Comparison of ENCODE assay signal across 8 cellular contexts in genomic region chr18:66495844-66496243, GRCh38.
A peak's percentile ranks its signal among the peaks of the same experiment; 100 is the strongest.
DNase-seq lines count a peak whose midpoint lies in the region; ATAC-seq and TF ChIP-seq lines count a peak whose summit lies in the region.

No MANE protein-coding gene starts in this region.

- TF ChIP-seq CTCF in OCI-LY3 (IDR thresholded peaks at IDR 0.05; ENCODE audit: low read depth, low read length) (peak; percentile 99), neural progenitor cell (IDR thresholded peaks at IDR 0.05) (peak; percentile 78), natural killer cell (IDR thresholded peaks at IDR 0.05) (no peak)

- H3K9ac ChIP-seq in Karpas-422 (ENCODE audit: low read length) (no peak overlapping the region), OCI-LY3 (ENCODE audit: low read length) (no peak overlapping the region), neural progenitor cell (no peak overlapping the region)

- no peaks in the 10 kb centered on the region for H3K36me3 Mint-ChIP-seq in neural progenitor cell
- H3K36me3 Mint-ChIP-seq in natural killer cell = no peaks in the 10 kb centered on the region

- H3K9me3 Mint-ChIP-seq in neural progenitor cell (no peaks in the 10 kb centered on the region), natural killer cell (peaks cover 2 to 7% of the 10 kb centered on the region in 2 donors)

- DNase-seq in stimulated activated CD4-positive, alpha-beta T cell treated with anti-CD3 and anti-CD28 coated beads, Interleukin-15, amount 100 ng/mL, for 24 hours = peak; percentile 28
- DNase-seq in stimulated activated CD4-positive, alpha-beta T cell treated with anti-CD3 and anti-CD28 coated beads, Interleukin-12 subunit alpha, Interleukin-12 subunit beta, amount 100 ng/mL, for 4 hours = no peak
- DNase-seq in Karpas-422 = peak; percentile 82
- DNase-seq in erythroblast (lab: John Stamatoyannopoulos, UW) = peak; percentile 41 to 52
- peak; percentile 87 for DNase-seq in neural progenitor cell (ENCODE audit: low spot score)
- no peak for DNase-seq in natural killer cell

- no peak for TF ChIP-seq POLR2A in erythroblast (IDR thresholded peaks at IDR 0.05; ENCODE audit: low read length)

- ATAC-seq in HG03469 (IDR thresholded peaks at IDR 0.05; ENCODE audit: unreplicated experiment) (no peak), natural killer cell (no peak)

- H2AFZ ChIP-seq in Karpas-422 (ENCODE audit: low read length) = no peak overlapping the region
- no peak overlapping the region for H2AFZ ChIP-seq in OCI-LY3 (ENCODE audit: low read depth, low read length)
- no peak overlapping the region for H2AFZ ChIP-seq in neural progenitor cell (replicated peaks)

- H3K36me3 ChIP-seq in Karpas-422 (ENCODE audit: insufficient read depth, low read length) = no peaks in the 10 kb centered on the region
- no peaks in the 10 kb centered on the region for H3K36me3 ChIP-seq in OCI-LY3 (replicated peaks; ENCODE audit: low read depth, low read length)
- H3K36me3 ChIP-seq in neural progenitor cell = no peaks in the 10 kb centered on the region

- H3K4me3 ChIP-seq in Karpas-422 (ENCODE audit: low read length) = no peak overlapping the region
- H3K4me3 ChIP-seq in OCI-LY3 (ENCODE audit: low read length) = no peak overlapping the region
- H3K4me3 ChIP-seq in neural progenitor cell = no peak overlapping the region

- no peaks in the 10 kb centered on the region for H3K9me2 ChIP-seq in Karpas-422 (replicated peaks; ENCODE audit: insufficient read depth, low read length)

- H3K9me3 ChIP-seq in Karpas-422 (ENCODE audit: low read length) (peaks cover 41% of the 10 kb centered on the region), OCI-LY3 (ENCODE audit: insufficient read depth, low read length) (no peaks in the 10 kb centered on the region), neural progenitor cell (ENCODE audit: low read depth) (no peaks in the 10 kb centered on the region)

- intact Hi-C loops in natural killer cell (cut with micrococcal nuclease) = no loop called here

- H3K79me2 ChIP-seq in Karpas-422 (ENCODE audit: low read length) (no peaks in the 10 kb centered on the region), OCI-LY3 (ENCODE audit: low read length) (no peaks in the 10 kb centered on the region), neural progenitor cell (ENCODE audit: low read depth) (no peaks in the 10 kb centered on the region)

- H3K4me1 ChIP-seq in Karpas-422 (ENCODE audit: low read length) (no peaks in the 10 kb centered on the region), OCI-LY3 (ENCODE audit: low read length) (no peaks in the 10 kb centered on the region), neural progenitor cell (peaks cover 3% of the 10 kb centered on the region)

- H3K4me2 ChIP-seq in Karpas-422 (ENCODE audit: low read depth, low read length, poor library complexity, severe bottlenecking) = no peak overlapping the region
- no peak overlapping the region for H3K4me2 ChIP-seq in OCI-LY3 (ENCODE audit: low read length)
- no peak overlapping the region for H3K4me2 ChIP-seq in neural progenitor cell

- H3K27ac Mint-ChIP-seq in neural progenitor cell (no peak overlapping the region), natural killer cell (no peak overlapping the region)

- H3F3A ChIP-seq in neural progenitor cell (ENCODE audit: low read depth) = no peaks in the 10 kb centered on the region

- no peak overlapping the region for H3K27ac ChIP-seq in Karpas-422 (ENCODE audit: low read length)
- no peak overlapping the region for H3K27ac ChIP-seq in OCI-LY3 (ENCODE audit: low read length)
- H3K27ac ChIP-seq in neural progenitor cell = no peak overlapping the region

- no peaks in the 10 kb centered on the region for H3K4me1 Mint-ChIP-seq in neural progenitor cell
- H3K4me1 Mint-ChIP-seq in natural killer cell = no peaks in the 10 kb centered on the region

- H3K27me3 Mint-ChIP-seq in neural progenitor cell (ENCODE audit: insufficient read depth, low read depth) (no peaks in the 10 kb centered on the region), natural killer cell (ENCODE audit: low read depth in 2 of 2) (no peaks in the 10 kb centered on the region)

- H3K4me3 Mint-ChIP-seq in neural progenitor cell (no peak overlapping the region), natural killer cell (no peak overlapping the region)

- H4K20me1 ChIP-seq in Karpas-422 (ENCODE audit: insufficient read depth, low read depth, low read length) (no peaks in the 10 kb centered on the region), OCI-LY3 (ENCODE audit: insufficient read depth, low read length) (no peaks in the 10 kb centered on the region), neural progenitor cell (ENCODE audit: low read depth) (no peaks in the 10 kb centered on the region)

- H3K27me3 ChIP-seq in Karpas-422 (ENCODE audit: low read length) (no peaks in the 10 kb centered on the region), OCI-LY3 (ENCODE audit: low read depth, low read length) (no peaks in the 10 kb centered on the region), neural progenitor cell (no peaks in the 10 kb centered on the region)

Comparison
In these comparisons a context has a peak if more than half of its experiments do, and no peak if none do; other contexts are left out.
1. DNase-seq: peak in stimulated activated CD4-positive, alpha-beta T cell treated with anti-CD3 and anti-CD28 coated beads, Interleukin-15, amount 100 ng/mL, for 24 hours (single experiment), Karpas-422 (single experiment), erythroblast (2 of 2) and neural progenitor cell (single experiment); none in stimulated activated CD4-positive, alpha-beta T cell treated with anti-CD3 and anti-CD28 coated beads, Interleukin-12 subunit alpha, Interleukin-12 subunit beta, amount 100 ng/mL, for 4 hours (single experiment) and natural killer cell (single experiment).